ENCODE assay signal across 9 cellular contexts in genomic region chr11:46345881-46346484, GRCh38. TPM values are rescaled to one million over a fixed set of nuclear protein-coding genes. Genes with fewer than 3 reads are reported as not detected.
A peak's percentile ranks its signal among the peaks of the same experiment; 100 is the strongest.
DNase-seq lines count a peak whose midpoint lies in the region; ATAC-seq and TF ChIP-seq lines count a peak whose summit lies in the region.
"Had no signal": no experiment of that assay in that cellular context is flagged by ENCODE, and none has a peak within 500 bp of the region (broad histone marks: within the 10 kb centered on the region; RNA-seq: fewer than 3 reads in every experiment).

No MANE protein-coding gene starts in this region.

- H3K27ac Mint-ChIP-seq in activated CD4-positive, alpha-beta T cell treated with anti-CD3 and anti-CD28 coated beads, Interleukin-2, amount 10 ng/mL, durations not matched to agents 24 days and 14 days, result peak overlapping the region; percentile 85
- peak overlapping the region; percentile 76 for H3K27ac Mint-ChIP-seq in activated T-helper 2 cell treated with anti-CD3 and anti-CD28 coated beads, Interferon-gamma antibody, Interleukin-2, Interleukin-4, amounts not matched to agents 10 μg/mL and 5 μg/mL and 100 μg/mL, durations not matched to agents 14 hours and 24 hours and 36 hours

- peak; percentile 81 for DNase-seq in activated CD4-positive, alpha-beta T cell treated with anti-CD3 and anti-CD28 coated beads, Interleukin-2, amount 10 ng/mL, durations not matched to agents 24 days and 14 days
- no peak for DNase-seq in activated CD4-positive, alpha-beta T cell treated with anti-CD3 and anti-CD28 coated beads for 1 hour
- DNase-seq in activated T-helper 2 cell treated with anti-CD3 and anti-CD28 coated beads, Interferon-gamma antibody, Interleukin-2, Interleukin-4, amounts not matched to agents 10 μg/mL and 5 μg/mL and 100 μg/mL, durations not matched to agents 14 hours and 24 hours and 36 hours (ENCODE audit: low spot score), result peak; percentile 36
- DNase-seq in thoracic aorta (ENCODE audit: low spot score), result no peak
- DNase-seq in NCI-H2227 (lab: John Stamatoyannopoulos, UW; ENCODE audit: unreplicated experiment), result no peak

- H3K9ac ChIP-seq in liver (ENCODE audit: low read depth in 1 of 2, low read length in 2 of 2), result peak overlapping the region in 1 of 2 donors; percentile 32

- H3K36me3 Mint-ChIP-seq in activated CD4-positive, alpha-beta T cell treated with anti-CD3 and anti-CD28 coated beads, Interleukin-2, amount 10 ng/mL, durations not matched to agents 24 days and 14 days (ENCODE audit: low read depth), result peaks cover 2% of the 10 kb centered on the region
- peaks cover 14% of the 10 kb centered on the region for H3K36me3 Mint-ChIP-seq in activated T-helper 2 cell treated with anti-CD3 and anti-CD28 coated beads, Interferon-gamma antibody, Interleukin-2, Interleukin-4, amounts not matched to agents 10 μg/mL and 5 μg/mL and 100 μg/mL, durations not matched to agents 14 hours and 24 hours and 36 hours (ENCODE audit: low read depth)

- peak overlapping the region; percentile 84 for H3K4me3 Mint-ChIP-seq in activated CD4-positive, alpha-beta T cell treated with anti-CD3 and anti-CD28 coated beads, Interleukin-2, amount 10 ng/mL, durations not matched to agents 24 days and 14 days
- H3K4me3 Mint-ChIP-seq in activated T-helper 2 cell treated with anti-CD3 and anti-CD28 coated beads, Interferon-gamma antibody, Interleukin-2, Interleukin-4, amounts not matched to agents 10 μg/mL and 5 μg/mL and 100 μg/mL, durations not matched to agents 14 hours and 24 hours and 36 hours (ENCODE audit: low read depth), result peak overlapping the region; percentile 81

- ATAC-seq in thoracic aorta (ENCODE audit: insufficient number of reproducible peaks, low FRiP score, low read depth) (no peak), GM18502 (IDR thresholded peaks at IDR 0.05; ENCODE audit: poor library complexity, unreplicated experiment) (no peak), HG03460 (IDR thresholded peaks at IDR 0.05; ENCODE audit: unreplicated experiment) (no peak)

- no peaks in the 10 kb centered on the region for H3K36me3 ChIP-seq in liver (ENCODE audit: control insufficient read depth in 4 of 4, insufficient read depth in 3 of 4, low read depth in 1 of 4, low read length in 3 of 4)
- no peaks in the 10 kb centered on the region for H3K36me3 ChIP-seq in thoracic aorta

- 72% methylated on average over 10 of the region's 10 CpGs for WGBS in liver

- H3K27me3 ChIP-seq in liver (ENCODE audit: control insufficient read depth in 4 of 4, insufficient read depth in 4 of 4, low read length in 3 of 4) (no peaks in the 10 kb centered on the region), thoracic aorta (replicated peaks; ENCODE audit: insufficient read depth) (no peaks in the 10 kb centered on the region)
- H3K27me3 ChIP-seq: foreskin keratinocyte had no signal

- H3K9me3 ChIP-seq in liver (ENCODE audit: control insufficient read depth in 4 of 4, low read length in 3 of 4), result no peaks in the 10 kb centered on the region
- H3K9me3 ChIP-seq in thoracic aorta, result no peaks in the 10 kb centered on the region

- peaks cover 0 to 30% (median 20%) of the 10 kb centered on the region in 4 donors for H3K4me1 ChIP-seq in liver (ENCODE audit: control insufficient read depth in 4 of 4, insufficient read depth in 4 of 4, low read length in 3 of 4)
- peaks cover 13 to 21% of the 10 kb centered on the region in 2 donors for H3K4me1 ChIP-seq in thoracic aorta (ENCODE audit: control insufficient read depth in 1 of 2, low read depth in 2 of 2)

- H3K27ac ChIP-seq in liver (ENCODE audit: low read depth in 1 of 2, low read length in 2 of 2) (peak overlapping the region in 1 of 2 donors; percentile 68), thoracic aorta (peak overlapping the region in 1 of 2 donors; percentile 44)

- TF ChIP-seq RAD21 in liver (IDR thresholded peaks at IDR 0.05), result no peak

- H3K4me3 ChIP-seq in liver (ENCODE audit: low read depth in 1 of 3, low read length in 3 of 3), result peak overlapping the region in 2 of 3 donors; percentile 7 to 28
- H3K4me3 ChIP-seq in thoracic aorta, result peak overlapping the region; percentile 62

- no peak for TF ChIP-seq CTCF in liver (IDR thresholded peaks at IDR 0.05; ENCODE audit: low read depth, low read length, missing input control)
- TF ChIP-seq CTCF in thoracic aorta (IDR thresholded peaks at IDR 0.05), result no peak

- H3K4me1 Mint-ChIP-seq in activated CD4-positive, alpha-beta T cell treated with anti-CD3 and anti-CD28 coated beads, Interleukin-2, amount 10 ng/mL, durations not matched to agents 24 days and 14 days, result peaks cover 73% of the 10 kb centered on the region
- peaks cover 51% of the 10 kb centered on the region for H3K4me1 Mint-ChIP-seq in activated T-helper 2 cell treated with anti-CD3 and anti-CD28 coated beads, Interferon-gamma antibody, Interleukin-2, Interleukin-4, amounts not matched to agents 10 μg/mL and 5 μg/mL and 100 μg/mL, durations not matched to agents 14 hours and 24 hours and 36 hours (ENCODE audit: low read depth)

- intact Hi-C loops in activated CD4-positive, alpha-beta T cell treated with anti-CD3 and anti-CD28 coated beads, Interleukin-2, amount 10 ng/mL, durations not matched to agents 24 days and 14 days (cut with micrococcal nuclease), result loop anchor here (10.0 kb wide), 1 partner anchor 501 kb away; the partner anchor contains the start of gene CRY2
- intact Hi-C loops in activated T-helper 2 cell treated with anti-CD3 and anti-CD28 coated beads, Interferon-gamma antibody, Interleukin-2, Interleukin-4, amounts not matched to agents 10 μg/mL and 5 μg/mL and 100 μg/mL, durations not matched to agents 14 hours and 24 hours and 36 hours (cut with micrococcal nuclease), result loop anchor here (2.0 to 5.0 kb wide), 2 partner anchors 15 to 224 kb away; partner anchors contain the start of gene PHF21A

- H3K9me3 Mint-ChIP-seq in activated CD4-positive, alpha-beta T cell treated with anti-CD3 and anti-CD28 coated beads, Interleukin-2, amount 10 ng/mL, durations not matched to agents 24 days and 14 days, result no peaks in the 10 kb centered on the region
- no peaks in the 10 kb centered on the region for H3K9me3 Mint-ChIP-seq in activated T-helper 2 cell treated with anti-CD3 and anti-CD28 coated beads, Interferon-gamma antibody, Interleukin-2, Interleukin-4, amounts not matched to agents 10 μg/mL and 5 μg/mL and 100 μg/mL, durations not matched to agents 14 hours and 24 hours and 36 hours

- H3K27me3 Mint-ChIP-seq in activated CD4-positive, alpha-beta T cell treated with anti-CD3 and anti-CD28 coated beads, Interleukin-2, amount 10 ng/mL, durations not matched to agents 24 days and 14 days, result no peaks in the 10 kb centered on the region
- peaks cover 14% of the 10 kb centered on the region for H3K27me3 Mint-ChIP-seq in activated T-helper 2 cell treated with anti-CD3 and anti-CD28 coated beads, Interferon-gamma antibody, Interleukin-2, Interleukin-4, amounts not matched to agents 10 μg/mL and 5 μg/mL and 100 μg/mL, durations not matched to agents 14 hours and 24 hours and 36 hours (ENCODE audit: low read depth)

TF ChIP-seq in liver, 16 proteins besides CTCF, POLR2A, EP300 and RAD21 (continues in another document):
- TF ChIP-seq TAF1 (conservative IDR thresholded peaks at IDR 0.05) (no peak), SP1 (IDR thresholded peaks at IDR 0.05) (no peak), NR2F2 (IDR thresholded peaks at IDR 0.05) (no peak), GABPA (IDR thresholded peaks at IDR 0.05 in 1 of 2, conservative IDR thresholded peaks at IDR 0.05 in 1 of 2) (no peak), FOXA2 (IDR thresholded peaks at IDR 0.05) (no peak), HNF4A (conservative IDR thresholded peaks at IDR 0.05) (no peak), FOXA1 (IDR thresholded peaks at IDR 0.05) (no peak), EGR1 (IDR thresholded peaks at IDR 0.05; ENCODE audit: low read depth in 2 of 2) (no peak), ZBTB33 (IDR thresholded peaks at IDR 0.05) (no peak), YY1 (IDR thresholded peaks at IDR 0.05) (no peak)

RNA-seq across cellular contexts. Expression of gene DGKZ, which starts 1.3 kb away (rescaled TPM):
- 87.4 and 94.7 TPM in 2 replicates for total RNA-seq in activated CD4-positive, alpha-beta T cell treated with anti-CD3 and anti-CD28 coated beads, Interleukin-2, amount 10 ng/mL, durations not matched to agents 24 days and 14 days
- 82.3 and 86.1 TPM in 2 replicates for total RNA-seq in activated T-helper 2 cell treated with anti-CD3 and anti-CD28 coated beads, Interferon-gamma antibody, Interleukin-2, Interleukin-4, amounts not matched to agents 10 μg/mL and 5 μg/mL and 100 μg/mL, durations not matched to agents 14 hours and 24 hours and 36 hours
- 10 to 100 TPM; 15.5 to 24.3 TPM for total RNA-seq in liver
- 10 to 100 TPM in 1 of 2 donors, 1 to 10 TPM in 1; 4.6 to 13.3 TPM for polyA plus RNA-seq in liver
- 10 to 100 TPM; 40.6 to 68.2 TPM for total RNA-seq in thoracic aorta

RNA-seq across cellular contexts. Expression of gene MDK, which starts 35.5 kb away (rescaled TPM):
- 5.4 and 7.1 TPM in 2 replicates for total RNA-seq in activated CD4-positive, alpha-beta T cell treated with anti-CD3 and anti-CD28 coated beads, Interleukin-2, amount 10 ng/mL, durations not matched to agents 24 days and 14 days
- 2.8 and 4.5 TPM in 2 replicates for total RNA-seq in activated T-helper 2 cell treated with anti-CD3 and anti-CD28 coated beads, Interferon-gamma antibody, Interleukin-2, Interleukin-4, amounts not matched to agents 10 μg/mL and 5 μg/mL and 100 μg/mL, durations not matched to agents 14 hours and 24 hours and 36 hours
- total RNA-seq in liver, result 10 to 100 TPM in 1 of 2 donors, 1 to 10 TPM in 1; 2.3 to 41.8 TPM
- 10 to 100 TPM in 1 of 2 donors, 1 to 10 TPM in 1; 9.3 to 17.8 TPM for polyA plus RNA-seq in liver
- 10 to 100 TPM; 13.5 to 21.0 TPM for total RNA-seq in thoracic aorta

RNA-seq across cellular contexts. Expression of gene CHRM4, which starts 45.6 kb away (rescaled TPM):
- 0.80 and 0.84 TPM in 2 replicates for total RNA-seq in activated CD4-positive, alpha-beta T cell treated with anti-CD3 and anti-CD28 coated beads, Interleukin-2, amount 10 ng/mL, durations not matched to agents 24 days and 14 days
- 0.11 and 0.23 TPM in 2 replicates for total RNA-seq in activated T-helper 2 cell treated with anti-CD3 and anti-CD28 coated beads, Interferon-gamma antibody, Interleukin-2, Interleukin-4, amounts not matched to agents 10 μg/mL and 5 μg/mL and 100 μg/mL, durations not matched to agents 14 hours and 24 hours and 36 hours
- total RNA-seq in liver (under 1 TPM; 0.08 to 0.09 TPM), thoracic aorta (1 to 10 TPM in 1 of 2 donors, not detected in 1; 1.8 TPM)
- not detected for polyA plus RNA-seq in liver
- total RNA-seq: foreskin keratinocyte had no signal
- polyA plus RNA-seq: foreskin keratinocyte had no signal

Comparison
In these comparisons a context has a peak if more than half of its experiments do, and no peak if none do; other contexts are left out.
1. DNase-seq: peak in activated CD4-positive, alpha-beta T cell treated with anti-CD3 and anti-CD28 coated beads, Interleukin-2, amount 10 ng/mL, durations not matched to agents 24 days and 14 days (single experiment) and activated T-helper 2 cell treated with anti-CD3 and anti-CD28 coated beads, Interferon-gamma antibody, Interleukin-2, Interleukin-4, amounts not matched to agents 10 μg/mL and 5 μg/mL and 100 μg/mL, durations not matched to agents 14 hours and 24 hours and 36 hours (single experiment); none in activated CD4-positive, alpha-beta T cell treated with anti-CD3 and anti-CD28 coated beads for 1 hour (single experiment), thoracic aorta (single experiment) and NCI-H2227 (single experiment).